ENCODE assay signal across 14 cellular contexts in genomic region chr22:46356496-46357185, GRCh38. TPM values are rescaled to one million over a fixed set of nuclear protein-coding genes. Genes with fewer than 3 reads are reported as not detected.
"Had no signal": no experiment of that assay in that cellular context is flagged by ENCODE, and none has a peak within 500 bp of the region (broad histone marks: within the 10 kb centered on the region; RNA-seq: fewer than 3 reads in every experiment).

No MANE protein-coding gene starts in this region.

- H3K27me3 ChIP-seq: dorsolateral prefrontal cortex, right atrium auricular region, upper lobe of left lung, vagina had no signal

- ATAC-seq: left cardiac atrium; naive thymus-derived CD8-positive, alpha-beta T cell had no signal

- H3K9me3 ChIP-seq: right atrium auricular region, upper lobe of left lung, vagina had no signal

- FAIRE-seq: small intestine had no signal

- H3K4me3 ChIP-seq: dorsolateral prefrontal cortex, right atrium auricular region, upper lobe of left lung, vagina had no signal

- DNase-seq: cortex of kidney; dorsolateral prefrontal cortex; effector CD8-positive, alpha-beta T cell; foreskin melanocyte; islet precursor cell; mammary epithelial cell; naive thymus-derived CD8-positive, alpha-beta T cell; small intestine; stimulated activated CD4-positive, alpha-beta T cell treated with anti-CD3 and anti-CD28 coated beads, Interleukin-12 subunit alpha, Interleukin-12 subunit beta, amount 100 ng/mL, for 4 hours; stimulated activated naive CD4-positive, alpha-beta T cell treated with Interleukin-2 at 50 U/mL for 16 hours had no signal

- H3K27ac ChIP-seq: dorsolateral prefrontal cortex, vagina had no signal

RNA-seq across cellular contexts. Expression of gene GTSE1, which starts 60.0 kb away (rescaled TPM):
- polyA plus RNA-seq: naive thymus-derived CD8-positive, alpha-beta T cell had no signal
